ENCODE assay signal across 8 cellular contexts in the genomic region with DNA sequence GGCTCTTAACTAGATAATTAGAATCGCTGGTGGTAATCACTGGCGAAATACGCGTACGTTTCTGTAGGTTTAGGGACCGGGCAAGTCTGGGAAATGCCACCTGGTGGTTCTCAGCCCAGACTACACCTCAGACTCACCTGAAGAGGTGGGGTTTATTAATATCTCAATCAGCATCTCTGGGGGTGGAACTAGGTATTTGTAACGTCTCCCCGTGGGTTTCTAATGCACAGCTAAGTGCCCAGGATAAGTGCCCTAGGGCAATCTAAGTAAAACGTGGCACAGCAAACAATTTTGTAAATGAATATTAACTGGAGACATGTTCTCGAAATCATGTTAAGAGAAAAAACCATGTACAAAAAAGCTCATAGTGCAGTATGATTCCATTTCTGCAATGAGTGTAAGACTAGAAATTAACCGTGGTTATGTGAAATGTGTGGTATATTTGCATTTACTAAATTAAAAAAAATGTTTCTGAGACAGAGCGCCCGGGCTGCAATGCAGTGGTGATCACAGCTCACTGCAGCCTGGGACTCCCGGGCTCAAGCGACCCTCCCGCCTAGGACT.
DNase-seq lines count a peak whose midpoint lies in the region; TF ChIP-seq lines count a peak whose summit lies in the region.

No MANE protein-coding gene starts in this region.

- peaks cover 16% of the 10 kb centered on the region for H3K36me3 Mint-ChIP-seq in nephron (ENCODE audit: low read depth)

- no peak for DNase-seq in GM13977 (ENCODE audit: low spot score)
- peak in 1 of 2 experiments; percentile 23 for DNase-seq in HAP-1 (ENCODE audit: low spot score in 2 of 2)
- peak; percentile 18 for DNase-seq in T-helper 22 cell (ENCODE audit: low read depth)
- peak; percentile 26 to 33 for DNase-seq in erythroblast (lab: John Stamatoyannopoulos, UW)
- DNase-seq in NCI-H128 (lab: John Stamatoyannopoulos, UW; ENCODE audit: unreplicated experiment) = no peak
- DNase-seq in NCI-H1048 (lab: John Stamatoyannopoulos, UW) = no peak

- H3K4me3 Mint-ChIP-seq in nephron = peak overlapping the region; percentile 89 to 95 (median 92)

- no peak for TF ChIP-seq POLR2A in erythroblast (IDR thresholded peaks at IDR 0.05; ENCODE audit: low read length)

- H3K9me3 Mint-ChIP-seq in nephron = no peaks in the 10 kb centered on the region

- H3F3A ChIP-seq in Loucy (ENCODE audit: low read depth) = 0 out of 2 replicates have a peak, but pooled peaks cover 3% of the 10 kb centered on the region

- peaks cover 4% of the 10 kb centered on the region for H3K27me3 Mint-ChIP-seq in nephron (ENCODE audit: low read depth)

- H3K4me2 ChIP-seq in Loucy (ENCODE audit: low read depth, low read length, poor library complexity, severe bottlenecking) = peak overlapping the region; percentile 73

- peak; percentile 16 for TF ChIP-seq CTCF in GM13977 (IDR thresholded peaks at IDR 0.05; ENCODE audit: extremely low read depth, insufficient read depth, missing control alignments)
- peak; percentile 56 for TF ChIP-seq CTCF in Loucy (conservative IDR thresholded peaks at IDR 0.05; ENCODE audit: low read length)
- TF ChIP-seq CTCF in nephron (IDR thresholded peaks at IDR 0.05; ENCODE audit: unreplicated experiment in 3 of 3) = peak; percentile 29 to 47 (median 37)

- H3K4me3 ChIP-seq in HAP-1 (peak overlapping the region; percentile 75), Loucy (ENCODE audit: low read length, poor library complexity, severe bottlenecking) (peak overlapping the region; percentile 94)

- H3K9me3 ChIP-seq in HAP-1 (no peaks in the 10 kb centered on the region), Loucy (ENCODE audit: insufficient read depth, low read depth, low read length) (no peaks in the 10 kb centered on the region)

- H3K9ac ChIP-seq in Loucy (ENCODE audit: low read depth, low read length, poor library complexity, severe bottlenecking) = peak overlapping the region; percentile 69

- peaks cover 6% of the 10 kb centered on the region; the same call in 1 of the 2 replicates for H3K36me3 ChIP-seq in HAP-1 (replicated peaks)
- H3K36me3 ChIP-seq in Loucy (ENCODE audit: insufficient read depth, low read length) = no peaks in the 10 kb centered on the region

- peaks cover 34% of the 10 kb centered on the region for H3K4me1 Mint-ChIP-seq in nephron

- H3K27ac Mint-ChIP-seq in nephron = peak overlapping the region; percentile 69 to 98 (median 92)

- H4K20me1 ChIP-seq in Loucy (ENCODE audit: insufficient read depth, low read length, poor library complexity, severe bottlenecking) = peaks cover 28% of the 10 kb centered on the region

- peaks cover 42% of the 10 kb centered on the region for H3K79me2 ChIP-seq in Loucy (ENCODE audit: insufficient read depth, low read length)

- H3K9me2 ChIP-seq in Loucy (replicated peaks; ENCODE audit: low read depth, low read length) = no peaks in the 10 kb centered on the region

- H3K27me3 ChIP-seq in HAP-1 (ENCODE audit: low read depth) = no peaks in the 10 kb centered on the region
- H3K27me3 ChIP-seq in Loucy (ENCODE audit: insufficient read depth, low read length, poor library complexity, severe bottlenecking) = no peaks in the 10 kb centered on the region

- peak overlapping the region; percentile 91 for H2AFZ ChIP-seq in Loucy (ENCODE audit: low read length)

- in situ Hi-C loops in GM13977 (cut with MboI; ENCODE audit: low pct_unique_long_range_greater_than_20kb, low sequenced_read_pairs, unreplicated experiment) = loop anchor here (25.0 kb wide), 1 partner anchor 110 kb away; no protein-coding TSS in a partner anchor
- in situ Hi-C loops in HAP-1 (cut with MboI; ENCODE audit: low sequenced_read_pairs) = no loop called here

- peaks cover 11% of the 10 kb centered on the region for H3K4me1 ChIP-seq in HAP-1
- H3K4me1 ChIP-seq in Loucy (ENCODE audit: insufficient read depth, low read length, poor library complexity, severe bottlenecking) = peaks cover 23% of the 10 kb centered on the region

Comparison
In these comparisons a context has a peak if more than half of its experiments do, and no peak if none do; other contexts are left out.
1. DNase-seq: peak in T-helper 22 cell (single experiment) and erythroblast (2 of 2); none in GM13977 (single experiment), NCI-H128 (single experiment) and NCI-H1048 (single experiment).
2. Peak in every context shown above with its lines, with median percentiles within 50 percentile points of each other: CTCF ChIP-seq.